In the genomic region with DNA sequence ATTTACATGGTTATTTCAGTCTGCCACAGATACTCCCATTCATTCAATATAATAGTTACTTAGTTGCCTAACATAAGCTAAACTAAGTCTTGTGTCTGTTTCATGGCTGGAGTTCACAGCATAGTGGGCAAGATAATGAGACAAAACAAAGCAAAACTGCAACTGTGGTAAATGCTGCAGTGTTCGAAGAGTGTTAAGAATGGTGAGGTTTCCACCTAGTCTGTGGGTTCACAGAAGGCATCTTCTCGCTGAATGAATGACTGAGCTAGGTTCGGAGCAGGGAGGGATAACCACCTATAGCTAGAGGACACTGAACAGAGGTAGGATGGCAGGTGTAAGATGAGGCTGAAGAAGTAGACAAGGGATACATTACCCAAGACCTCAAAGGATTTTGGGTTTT, we compare ENCODE assay signal across 26 cellular contexts.
A peak's percentile ranks its signal among the peaks of the same experiment; 100 is the strongest.
DNase-seq lines count a peak whose midpoint lies in the region; ATAC-seq and TF ChIP-seq lines count a peak whose summit lies in the region.
"Had no signal": no experiment of that assay in that cellular context is flagged by ENCODE, and none has a peak within 500 bp of the region (broad histone marks: within the 10 kb centered on the region; RNA-seq: fewer than 3 reads in every experiment).

No MANE protein-coding gene starts in this region.

- POLR2A ChIA-PET in A673 (lab: Charles Lee; ENCODE audit: low non-redundant PET) = no interaction called here

- H3K27me3 Mint-ChIP-seq in H9 (ENCODE audit: low read depth) = no peaks in the 10 kb centered on the region
- no peaks in the 10 kb centered on the region for H3K27me3 Mint-ChIP-seq in effector memory CD8-positive, alpha-beta T cell
- H3K27me3 Mint-ChIP-seq in glutamatergic neuron (ENCODE audit: unreplicated experiment) = no peaks in the 10 kb centered on the region
- H3K27me3 Mint-ChIP-seq: CD4-positive, alpha-beta T cell had no signal

- H3K9me3 Mint-ChIP-seq in H9 = peaks cover 3 to 4% of the 10 kb centered on the region in 2 experiments; a peak in 3 of 5 replicates
- H3K9me3 Mint-ChIP-seq in effector memory CD8-positive, alpha-beta T cell = no peaks in the 10 kb centered on the region
- H3K9me3 Mint-ChIP-seq in stimulated activated effector memory CD8-positive, alpha-beta T cell treated with anti-CD3 and anti-CD28 coated beads, Interleukin-12 subunit alpha, Interleukin-12 subunit beta, amount 100 ng/mL, for 72 hours = no peaks in the 10 kb centered on the region
- peaks cover 5% of the 10 kb centered on the region for H3K9me3 Mint-ChIP-seq in glutamatergic neuron (ENCODE audit: unreplicated experiment)
- H3K9me3 Mint-ChIP-seq: CD4-positive, alpha-beta T cell; HFFc6 had no signal

- no peak for TF ChIP-seq EP300 in suprapubic skin (IDR thresholded peaks at IDR 0.05)

- no peak overlapping the region for H3K9ac ChIP-seq in H9 (ENCODE audit: extremely low read depth, insufficient read length, low read length)
- H3K9ac ChIP-seq: SK-N-SH had no signal

- H2BK120ac ChIP-seq in H9 (ENCODE audit: low read depth, low read length, poor library complexity, severe bottlenecking) = no peak overlapping the region

- H3K23me2 ChIP-seq in H9 (ENCODE audit: insufficient read length, low read depth, low read length, poor library complexity, severe bottlenecking) = no peaks in the 10 kb centered on the region

- H3K36me3 ChIP-seq in suprapubic skin = no peaks in the 10 kb centered on the region
- H3K36me3 ChIP-seq in A673 (ENCODE audit: insufficient read depth, low read length, poor library complexity, severe bottlenecking) = no peaks in the 10 kb centered on the region

- intact Hi-C loops in A673 (cut with micrococcal nuclease; ENCODE audit: unreplicated experiment) = no loop called here

- WGBS in H9 (ENCODE audit: extremely low coverage, insufficient read length, low lambda C conversion rate) = no CpG with 5 or more reads among the region's 3 CpGs
- WGBS in suprapubic skin = 96% methylated on average over 3 of the region's 3 CpGs

- DNase-seq in H9 (no peak), globus pallidus (ENCODE audit: low spot score) (no peak), suprapubic skin (ENCODE audit: low spot score in 2 of 2) (no peak), A673 (ENCODE audit: low spot score) (no peak), glutamatergic neuron (no peak)
- DNase-seq in effector memory CD8-positive, alpha-beta T cell = no peak
- DNase-seq in stimulated activated effector memory CD8-positive, alpha-beta T cell treated with anti-CD3 and anti-CD28 coated beads, Interleukin-12 subunit alpha, Interleukin-12 subunit beta, amount 100 ng/mL, for 72 hours (ENCODE audit: low spot score in 2 of 2) = no peak
- DNase-seq: Caco-2; CD4-positive, alpha-beta T cell; DMS 273 treated with DMSO at 0.1 percent for 48 hours; DMS79 treated with DMSO at 0.1 percent for 48 hours; H7; HFFc6; KG1; NCI-H1092 treated with DMSO at 0.1 percent for 48 hours; NCI-H146; NCI-H2029 treated with DMSO at 0.1 percent for 48 hours; NCI-H226; NCI-H510A treated with DMSO at 0.1 percent for 48 hours; NCI-H748 treated with DMSO at 0.1 percent for 48 hours; NK-92 treated with Interleukin-12 subunit alpha and Interleukin-12 subunit beta, amount 100 ng/mL, for 24 hours; SIG-M5; SK-N-SH had no signal

- H3K27ac Mint-ChIP-seq in H9 (no peak overlapping the region), glutamatergic neuron (ENCODE audit: unreplicated experiment) (no peak overlapping the region)
- peak overlapping the region; percentile 0 to 1 for H3K27ac Mint-ChIP-seq in effector memory CD8-positive, alpha-beta T cell
- H3K27ac Mint-ChIP-seq in stimulated activated effector memory CD8-positive, alpha-beta T cell treated with anti-CD3 and anti-CD28 coated beads, Interleukin-12 subunit alpha, Interleukin-12 subunit beta, amount 100 ng/mL, for 72 hours = no peak overlapping the region
- H3K27ac Mint-ChIP-seq: CD4-positive, alpha-beta T cell; HFFc6 had no signal

- no peak overlapping the region for H2BK5ac ChIP-seq in H9 (ENCODE audit: insufficient read length, low read length)

- H2BK15ac ChIP-seq in H9 (ENCODE audit: low read depth, low read length) = no peak overlapping the region

- no peak overlapping the region for H3K4ac ChIP-seq in H9 (ENCODE audit: low read depth, low read length)

- H3K4me3 ChIP-seq in suprapubic skin (no peak overlapping the region), A673 (ENCODE audit: low read depth, low read length, poor library complexity, severe bottlenecking) (no peak overlapping the region)

- H3K36me3 Mint-ChIP-seq in H9 (ENCODE audit: insufficient read depth in 1 of 3, low read depth in 3 of 3) (peaks cover 3 to 5% (median 3%) of the 10 kb centered on the region in 3 experiments; a peak in 4 of 7 replicates), glutamatergic neuron (ENCODE audit: unreplicated experiment) (peaks cover 8% of the 10 kb centered on the region)
- H3K36me3 Mint-ChIP-seq in effector memory CD8-positive, alpha-beta T cell (ENCODE audit: insufficient read depth) = no peaks in the 10 kb centered on the region
- H3K36me3 Mint-ChIP-seq in stimulated activated effector memory CD8-positive, alpha-beta T cell treated with anti-CD3 and anti-CD28 coated beads, Interleukin-12 subunit alpha, Interleukin-12 subunit beta, amount 100 ng/mL, for 72 hours = no peaks in the 10 kb centered on the region

- no peak overlapping the region for H3K4me3 Mint-ChIP-seq in H9
- H3K4me3 Mint-ChIP-seq in effector memory CD8-positive, alpha-beta T cell = no peak overlapping the region
- no peak overlapping the region for H3K4me3 Mint-ChIP-seq in stimulated activated effector memory CD8-positive, alpha-beta T cell treated with anti-CD3 and anti-CD28 coated beads, Interleukin-12 subunit alpha, Interleukin-12 subunit beta, amount 100 ng/mL, for 72 hours
- no peak overlapping the region for H3K4me3 Mint-ChIP-seq in glutamatergic neuron (ENCODE audit: unreplicated experiment)
- H3K4me3 Mint-ChIP-seq: CD4-positive, alpha-beta T cell; HFFc6 had no signal

- H3K27ac ChIP-seq in H9 (ENCODE audit: insufficient read length, low read depth, low read length) (no peak overlapping the region), suprapubic skin (no peak overlapping the region), A673 (ENCODE audit: low read depth, low read length, poor library complexity, severe bottlenecking) (no peak overlapping the region)
- H3K27ac ChIP-seq: HL-60 had no signal

- CTCF ChIA-PET in A673 (lab: Charles Lee) = no interaction called here

- no peak overlapping the region for H3K4me2 ChIP-seq in H9 (ENCODE audit: insufficient read depth, insufficient read length, low read length)
- H3K4me2 ChIP-seq: SK-N-SH had no signal

- no peak overlapping the region for H2BK20ac ChIP-seq in H9 (ENCODE audit: low read depth, low read length, poor library complexity, severe bottlenecking)

- H3K4me1 Mint-ChIP-seq in H9 (0 out of 4 replicates have a peak, but pooled peaks cover 0 to 2% of the 10 kb centered on the region in 2 experiments), glutamatergic neuron (ENCODE audit: low read depth, unreplicated experiment) (peaks cover 25% of the 10 kb centered on the region)
- H3K4me1 Mint-ChIP-seq in effector memory CD8-positive, alpha-beta T cell (ENCODE audit: low read depth in 2 of 2) = peaks cover 12 to 25% of the 10 kb centered on the region in 2 donors
- H3K4me1 Mint-ChIP-seq in stimulated activated effector memory CD8-positive, alpha-beta T cell treated with anti-CD3 and anti-CD28 coated beads, Interleukin-12 subunit alpha, Interleukin-12 subunit beta, amount 100 ng/mL, for 72 hours = peaks cover 23% of the 10 kb centered on the region

- no peak overlapping the region for H2AK5ac ChIP-seq in H9 (ENCODE audit: insufficient read length, low read length)

- no peaks in the 10 kb centered on the region for H3K79me2 ChIP-seq in H9 (ENCODE audit: insufficient read depth, low read length)

- no peak overlapping the region for H4K91ac ChIP-seq in H9 (ENCODE audit: insufficient read length, low read depth, low read length)

- H3K4me1 ChIP-seq in H9 (ENCODE audit: insufficient read depth, low read length) (no peaks in the 10 kb centered on the region), suprapubic skin (peaks cover 14% of the 10 kb centered on the region), A673 (ENCODE audit: insufficient read depth, low read length, poor library complexity, severe bottlenecking) (peaks cover 21% of the 10 kb centered on the region)
- H3K4me1 ChIP-seq: Caco-2 had no signal

- no peak overlapping the region for H4K5ac ChIP-seq in H9 (ENCODE audit: insufficient read length, low read depth, low read length)

- no peaks in the 10 kb centered on the region for H3K79me1 ChIP-seq in H9 (ENCODE audit: insufficient read depth, low read depth, low read length, poor library complexity, severe bottlenecking)

- H4K20me1 ChIP-seq in H9 (ENCODE audit: control insufficient read depth, insufficient read depth, insufficient read length) = no peaks in the 10 kb centered on the region

- H3T11ph ChIP-seq in H9 (ENCODE audit: low read length) = no peak overlapping the region

- H3K18ac ChIP-seq in H9 (ENCODE audit: insufficient read length, low read depth, low read length) = no peak overlapping the region

- no peak overlapping the region for H3K56ac ChIP-seq in H9 (ENCODE audit: insufficient read length, low read depth, low read length)

- no peaks in the 10 kb centered on the region for H3K9me3 ChIP-seq in H9 (ENCODE audit: control insufficient read depth, low read depth, low read length)
- no peaks in the 10 kb centered on the region for H3K9me3 ChIP-seq in suprapubic skin
- no peaks in the 10 kb centered on the region for H3K9me3 ChIP-seq in A673 (ENCODE audit: low read depth, low read length, poor library complexity, severe bottlenecking)
- H3K9me3 ChIP-seq: Caco-2, SK-N-SH had no signal

- H2BK12ac ChIP-seq in H9 (ENCODE audit: insufficient read length, low read depth, low read length) = peak overlapping the region; percentile 62

- BruUV-seq in A673 (replicated peaks; lab: Mats Ljungman, UMichigan) = no TSS peak

- TF ChIP-seq POLR2A in suprapubic skin (IDR thresholded peaks at IDR 0.05) = no peak

- H3K27me3 ChIP-seq in H9 (ENCODE audit: insufficient read depth, low read length) (no peaks in the 10 kb centered on the region), suprapubic skin (no peaks in the 10 kb centered on the region), A673 (replicated peaks; ENCODE audit: insufficient read depth, low read depth, low read length, poor library complexity) (no peaks in the 10 kb centered on the region)

- no peak overlapping the region for H3K14ac ChIP-seq in H9 (ENCODE audit: insufficient read depth, low read length)

- H4K8ac ChIP-seq in H9 (replicated peaks; ENCODE audit: insufficient read length, low read depth, low read length) = no peak overlapping the region

- H2AFZ ChIP-seq in H9 (ENCODE audit: low read length) = no peak overlapping the region

- H3K23ac ChIP-seq in H9 (ENCODE audit: insufficient read length, low read depth, low read length) = no peak overlapping the region

- no peak for TF ChIP-seq CTCF in H9 (conservative IDR thresholded peaks at IDR 0.05)
- no peak for TF ChIP-seq CTCF in suprapubic skin (IDR thresholded peaks at IDR 0.05)
- no peak for TF ChIP-seq CTCF in A673 (conservative IDR thresholded peaks at IDR 0.05; ENCODE audit: low read depth, low read length)
- no peak for TF ChIP-seq CTCF in glutamatergic neuron (IDR thresholded peaks at IDR 0.05; ENCODE audit: partially characterized antibody, unreplicated experiment)

- ATAC-seq in HG03066 (IDR thresholded peaks at IDR 0.05; ENCODE audit: low read depth, unreplicated experiment) = peak; percentile 45
- no peak for ATAC-seq in effector memory CD8-positive, alpha-beta T cell (replicated peaks)
- ATAC-seq in stimulated activated effector memory CD8-positive, alpha-beta T cell treated with anti-CD3 and anti-CD28 coated beads, Interleukin-12 subunit alpha, Interleukin-12 subunit beta, amount 100 ng/mL, for 72 hours = peak; percentile 28
- ATAC-seq: Panc1 had no signal

Comparison
In these comparisons a context has a peak if more than half of its experiments do, and no peak if none do; other contexts are left out.
1. H3K27ac Mint-ChIP-seq: peak in effector memory CD8-positive, alpha-beta T cell (2 of 2); none in H9 (0 of 3), stimulated activated effector memory CD8-positive, alpha-beta T cell treated with anti-CD3 and anti-CD28 coated beads, Interleukin-12 subunit alpha, Interleukin-12 subunit beta, amount 100 ng/mL, for 72 hours (single experiment) and glutamatergic neuron (single experiment).